ENCODE assay signal across 24 cellular contexts in the genomic region with DNA sequence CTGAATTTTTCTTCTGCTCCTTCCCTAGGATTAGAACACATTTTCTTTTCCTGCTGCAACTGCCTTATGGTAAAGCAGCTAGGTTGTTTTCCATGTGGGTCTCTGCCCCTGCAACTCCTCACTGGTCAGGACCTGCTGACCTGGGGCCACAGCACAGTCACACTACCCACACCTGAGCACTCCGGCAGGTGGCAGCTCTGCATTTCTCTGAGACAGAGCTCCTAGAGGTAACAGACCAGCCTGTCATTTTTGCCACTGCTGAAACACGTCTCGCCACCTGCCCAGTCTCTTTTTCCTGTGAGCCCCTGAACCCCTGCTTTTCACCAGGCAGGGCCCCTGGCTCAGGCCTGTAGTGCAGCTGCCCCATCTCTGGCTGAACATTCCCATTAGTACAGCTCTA.
"Had no signal": no experiment of that assay in that cellular context is flagged by ENCODE, and none has a peak within 500 bp of the region (broad histone marks: within the 10 kb centered on the region; RNA-seq: fewer than 3 reads in every experiment).

No MANE protein-coding gene starts in this region.

- H3K27ac ChIP-seq: brain microvascular endothelial cell, hepatocyte, left ventricle myocardium inferior, prostate gland, spleen, testis, uterus, WERI-Rb-1 had no signal

- H3K27ac Mint-ChIP-seq: activated naive CD4-positive, alpha-beta T cell treated with anti-CD3 and anti-CD28 coated beads, Interleukin-2, amount 50 U/mL, for 72 hours; natural killer cell treated with Interleukin-12 subunit alpha and Interleukin-12 subunit beta and Interleukin-15 and Interleukin-18, amount 100 ng/mL, for 72 hours had no signal

- H3K4me2 ChIP-seq: hepatocyte had no signal

- H2AFZ ChIP-seq: hepatocyte had no signal

- DNase-seq: activated CD4-positive, alpha-beta T cell treated with anti-CD3 and anti-CD28 coated beads for 1 hour; activated CD4-positive, alpha-beta T cell treated with anti-CD3 and anti-CD28 coated beads, Interleukin-2, amount 50 U/mL, for 1 hour; activated gamma-delta T cell treated with Interleukin-2 at 50 U/mL for 16 hours; activated T-cell treated with anti-CD3 and anti-CD28 coated beads, Interleukin-2, amount 50 U/mL, for 1 hour; aorta; brain microvascular endothelial cell; central memory CD4-positive, alpha-beta T cell; dermis blood vessel endothelial cell; effector CD8-positive, alpha-beta T cell; foreskin melanocyte; kidney glomerular epithelial cell; left ventricle myocardium inferior; midbrain; spleen; stimulated activated CD4-positive, alpha-beta T cell treated with anti-CD3 and anti-CD28 coated beads, Interleukin-4, amount 100 ng/mL, for 1 hour; stimulated activated naive CD4-positive, alpha-beta T cell; testis; trophoblast cell; uterus; WERI-Rb-1 had no signal

- ATAC-seq: activated naive CD4-positive, alpha-beta T cell treated with anti-CD3 and anti-CD28 coated beads, Interleukin-2, amount 50 U/mL, for 72 hours; natural killer cell treated with Interleukin-12 subunit alpha and Interleukin-12 subunit beta and Interleukin-15 and Interleukin-18, amount 100 ng/mL, for 72 hours had no signal

- H3K4me3 Mint-ChIP-seq: natural killer cell treated with Interleukin-12 subunit alpha and Interleukin-12 subunit beta and Interleukin-15 and Interleukin-18, amount 100 ng/mL, for 72 hours had no signal

- H3K36me3 Mint-ChIP-seq: natural killer cell treated with Interleukin-12 subunit alpha and Interleukin-12 subunit beta and Interleukin-15 and Interleukin-18, amount 100 ng/mL, for 72 hours had no signal

- H3K79me2 ChIP-seq: hepatocyte had no signal

- H3K27me3 ChIP-seq: brain microvascular endothelial cell, hepatocyte, spleen, testis, uterus had no signal

- H3K9me3 ChIP-seq: prostate gland, testis, uterus had no signal

- H3K36me3 ChIP-seq: brain microvascular endothelial cell, left ventricle myocardium inferior, prostate gland, spleen, uterus, WERI-Rb-1 had no signal

- H3K4me1 ChIP-seq: left ventricle myocardium inferior, prostate gland, spleen, testis, uterus had no signal

- H3K4me3 ChIP-seq: hepatocyte, left ventricle myocardium inferior, prostate gland, spleen, testis, uterus had no signal

- H3K27me3 Mint-ChIP-seq: natural killer cell treated with Interleukin-12 subunit alpha and Interleukin-12 subunit beta and Interleukin-15 and Interleukin-18, amount 100 ng/mL, for 72 hours had no signal
